In genomic region chr1:203447598-203447997, GRCh38 we compare ENCODE assay signal across 14 cellular contexts. TPM values are rescaled to one million over a fixed set of nuclear protein-coding genes. Genes with fewer than 3 reads are reported as not detected.
DNase-seq lines count a peak whose midpoint lies in the region; ATAC-seq and TF ChIP-seq lines count a peak whose summit lies in the region.
"Not testable (repeated sequence)": the region's sequence is repeated elsewhere in the genome, so short reads cannot be mapped to it uniquely, and the experiment has no call there.
"Had no signal": no experiment of that assay in that cellular context is flagged by ENCODE, and none has a peak within 500 bp of the region (broad histone marks: within the 10 kb centered on the region; RNA-seq: fewer than 3 reads in every experiment).

No MANE protein-coding gene starts in this region.

- TF ChIP-seq POLR2A in suprapubic skin (IDR thresholded peaks at IDR 0.05); transverse colon (IDR thresholded peaks at IDR 0.05): not testable (repeated sequence)

- in situ Hi-C loops in transverse colon (cut with MboI; ENCODE audit: low pct_ligation_motif_present in 1 of 4, low pct_unique_long_range_greater_than_20kb in 1 of 4, low sequenced_read_pairs in 3 of 4) = loop anchor here in 3 of 4 donors (10.0 to 25.0 kb wide), 3 partner anchors 103 to 185 kb away; no protein-coding TSS in a partner anchor

- peaks cover 53% of the 10 kb centered on the region for H3K4me1 Mint-ChIP-seq in nephron

- H3K9me3 Mint-ChIP-seq in nephron = not testable (repeated sequence)

- H3K36me3 Mint-ChIP-seq in nephron (ENCODE audit: low read depth) = not testable (repeated sequence)

- not testable (repeated sequence) for H3K36me3 ChIP-seq in BLaER1 treated with 17β-estradiol and CSF1 and Interleukin-3, amounts not matched to agents 10 nM and 100 nM; ascending aorta; heart right ventricle; suprapubic skin; transverse colon

- not testable (repeated sequence) for H3K27me3 Mint-ChIP-seq in nephron (ENCODE audit: low read depth)

- H3K27ac Mint-ChIP-seq in nephron = peak overlapping the region in 2 of 3 experiments; percentile 62 to 78

- not testable (repeated sequence) for H4K20me1 ChIP-seq in BLaER1 treated with 17β-estradiol and CSF1 and Interleukin-3, amounts not matched to agents 10 nM and 100 nM

- not testable (repeated sequence) for DNase-seq in ascending aorta (ENCODE audit: low spot score in 2 of 2); heart right ventricle; suprapubic skin (ENCODE audit: low spot score in 2 of 2); transverse colon
- DNase-seq in sciatic nerve (ENCODE audit: low spot score) = peak; percentile 17

- not testable (repeated sequence) for TF ChIP-seq EP300 in suprapubic skin (IDR thresholded peaks at IDR 0.05); transverse colon (IDR thresholded peaks at IDR 0.05; ENCODE audit: low read depth)

- H3K4me2 ChIP-seq in BLaER1 treated with 17β-estradiol and CSF1 and Interleukin-3, amounts not matched to agents 10 nM and 100 nM = peak overlapping the region in 7 of 11 experiments; percentile 6 to 71 (median 30); a peak in 7 of 22 replicates

- H3K27ac ChIP-seq in BLaER1 treated with 17β-estradiol and CSF1 and Interleukin-3, amounts not matched to agents 10 nM and 100 nM = not testable (repeated sequence)
- peak overlapping the region; percentile 49 to 65 for H3K27ac ChIP-seq in ascending aorta
- peak overlapping the region in 7 of 10 donors; percentile 42 to 72 (median 63) for H3K27ac ChIP-seq in heart right ventricle
- peak overlapping the region; percentile 70 for H3K27ac ChIP-seq in suprapubic skin
- peak overlapping the region; percentile 38 to 61 (median 55) for H3K27ac ChIP-seq in transverse colon

- not testable (repeated sequence) for H3K4me3 Mint-ChIP-seq in nephron

- peaks cover 15 to 35% (median 23%) of the 10 kb centered on the region in 10 experiments; a peak in 19 of 20 replicates for H3K4me1 ChIP-seq in BLaER1 treated with 17β-estradiol and CSF1 and Interleukin-3, amounts not matched to agents 10 nM and 100 nM
- not testable (repeated sequence) for H3K4me1 ChIP-seq in ascending aorta, transverse colon
- H3K4me1 ChIP-seq in heart right ventricle = peaks cover 0 to 29% (median 9%) of the 10 kb centered on the region in 9 donors
- peaks cover 34% of the 10 kb centered on the region for H3K4me1 ChIP-seq in suprapubic skin

- not testable (repeated sequence) for H3K9ac ChIP-seq in BLaER1 treated with 17β-estradiol and CSF1 and Interleukin-3, amounts not matched to agents 10 nM and 100 nM

- not testable (repeated sequence) for ATAC-seq in heart right ventricle, sciatic nerve

- not testable (repeated sequence) for H3K27me3 ChIP-seq in BLaER1 treated with 17β-estradiol and CSF1 and Interleukin-3, amounts not matched to agents 10 nM and 100 nM; ascending aorta; suprapubic skin; transverse colon
- peaks cover 0 to 16% (median 0%) of the 10 kb centered on the region in 7 donors for H3K27me3 ChIP-seq in heart right ventricle

- not testable (repeated sequence) for TF ChIP-seq CTCF in ascending aorta (IDR thresholded peaks at IDR 0.05); heart right ventricle (IDR thresholded peaks at IDR 0.05); nephron (IDR thresholded peaks at IDR 0.05; ENCODE audit: unreplicated experiment in 3 of 3); suprapubic skin (IDR thresholded peaks at IDR 0.05); transverse colon (IDR thresholded peaks at IDR 0.05)

- intact Hi-C loops in ascending aorta (cut with DNase I); sciatic nerve (cut with DNase I); transverse colon (cut with DNase I; ENCODE audit: low total_unique reads): not testable (repeated sequence)
- intact Hi-C loops in heart right ventricle (cut with DNase I) = loop anchor here in 2 of 10 donors (5.0 to 10.0 kb wide), 2 partner anchors 45 to 173 kb away; no protein-coding TSS in a partner anchor

- WGBS in heart right ventricle, 2 donors = 92 to 95% methylated on average over 1 of the region's 1 CpG
- WGBS in suprapubic skin = 89% methylated on average over 1 of the region's 1 CpG
- WGBS in transverse colon (ENCODE audit: low coverage in 1 of 2), 2 donors = 79 to 80% methylated on average over 1 of the region's 1 CpG

- peaks cover 0 to 12% (median 6%) of the 10 kb centered on the region in 11 experiments; a peak in 10 of 22 replicates for H3K9me3 ChIP-seq in BLaER1 treated with 17β-estradiol and CSF1 and Interleukin-3, amounts not matched to agents 10 nM and 100 nM (replicated peaks in 1 of 11)
- not testable (repeated sequence) for H3K9me3 ChIP-seq in ascending aorta, suprapubic skin, transverse colon
- H3K9me3 ChIP-seq in heart right ventricle = peaks cover 0 to 16% (median 3%) of the 10 kb centered on the region in 11 donors

- not testable (repeated sequence) for H3K4me3 ChIP-seq in BLaER1 treated with 17β-estradiol and CSF1 and Interleukin-3, amounts not matched to agents 10 nM and 100 nM; ascending aorta; heart right ventricle; suprapubic skin; transverse colon

RNA-seq across cellular contexts. Expression of gene PRELP, which starts 28.0 kb away (rescaled TPM):
- total RNA-seq in ascending aorta (142 TPM), heart right ventricle (10 to 100 TPM in 7 of 10 donors, 1 to 10 TPM in 3; 3.3 to 37.1 (median 14.1) TPM), sciatic nerve (200 TPM), suprapubic skin (10 to 100 TPM in 3 of 4 donors, 1 to 10 TPM in 1; 6.4 to 34.7 (median 18.0) TPM), transverse colon (10 to 100 TPM; 15.4 to 35.2 (median 23.3) TPM)
- polyA plus RNA-seq in heart right ventricle = 10 to 100 TPM; 15.0 to 15.3 TPM
- total RNA-seq: CD4-positive, alpha-beta memory T cell; Daoy; H4 had no signal
- polyA plus RNA-seq: A549; CD14-positive monocyte; CD4-positive, alpha-beta memory T cell had no signal

RNA-seq across cellular contexts. Expression of gene OPTC, which starts 46.4 kb away (rescaled TPM):
- total RNA-seq in ascending aorta = not detected
- total RNA-seq in heart right ventricle = not detected
- polyA plus RNA-seq in heart right ventricle = not detected
- not detected for total RNA-seq in sciatic nerve
- not detected for total RNA-seq in suprapubic skin
- not detected for total RNA-seq in transverse colon
- total RNA-seq: CD4-positive, alpha-beta memory T cell; Daoy; GM23248; H4 had no signal
- polyA plus RNA-seq: A549; BJ; CD14-positive monocyte; CD4-positive, alpha-beta memory T cell; GM23248 had no signal
